ENCODE assay signal across 8 cellular contexts in genomic region chr11:13152736-13153541, GRCh38.
DNase-seq lines count a peak whose midpoint lies in the region; ATAC-seq and TF ChIP-seq lines count a peak whose summit lies in the region.

No MANE protein-coding gene starts in this region.

- ATAC-seq in lung (ENCODE audit: insufficient read depth, low FRiP score) (no peak), GM18502 (IDR thresholded peaks at IDR 0.05; ENCODE audit: poor library complexity, unreplicated experiment) (no peak), HG03520 (IDR thresholded peaks at IDR 0.05; ENCODE audit: unreplicated experiment) (no peak)

- in situ Hi-C loops in brain microvascular endothelial cell (cut with HindIII; ENCODE audit: low pct_ligation_motif_present, low sequenced_read_pairs), result loop anchor here (25.0 kb wide), 1 partner anchor 191 kb away; no protein-coding TSS in a partner anchor

- no peaks in the 10 kb centered on the region for H3K4me1 ChIP-seq in lung (ENCODE audit: control insufficient read depth in 2 of 2, insufficient read depth in 2 of 2, low read length in 2 of 2)

- TF ChIP-seq CTCF in C4-2B (conservative IDR thresholded peaks at IDR 0.05) (peak; percentile 84), brain microvascular endothelial cell (IDR thresholded peaks at IDR 0.05; ENCODE audit: low read depth, low read length, missing control alignments) (peak; percentile 55), lung (IDR thresholded peaks at IDR 0.05; ENCODE audit: control extremely low read depth, extremely low read depth) (peak; percentile 8)

- DNase-seq in LHCN-M2 (ENCODE audit: low read depth) (peak; percentile 30), brain microvascular endothelial cell (peak; percentile 12), lung (ENCODE audit: low spot score) (no peak), NCI-H187 (lab: John Stamatoyannopoulos, UW) (no peak), middle frontal gyrus (ENCODE audit: extremely low spot score, low spot score) (no peak)

- no peaks in the 10 kb centered on the region for H3K9me3 ChIP-seq in lung (ENCODE audit: control insufficient read depth in 2 of 2, insufficient read depth in 1 of 2, low read length in 1 of 2)

- H3K27ac ChIP-seq in C4-2B, result no peak overlapping the region
- H3K27ac ChIP-seq in brain microvascular endothelial cell, result no peak overlapping the region
- no peak overlapping the region for H3K27ac ChIP-seq in lung (ENCODE audit: low read depth in 1 of 2, low read length in 1 of 2)

- H3K36me3 ChIP-seq in brain microvascular endothelial cell (replicated peaks) (no peaks in the 10 kb centered on the region), lung (ENCODE audit: control insufficient read depth in 2 of 2, insufficient read depth in 2 of 2, low read length in 2 of 2) (no peaks in the 10 kb centered on the region)

- peaks cover 2% of the 10 kb centered on the region for H3K27me3 ChIP-seq in brain microvascular endothelial cell (replicated peaks)
- no peaks in the 10 kb centered on the region for H3K27me3 ChIP-seq in lung (ENCODE audit: control insufficient read depth, insufficient read depth)

- H3K4me3 ChIP-seq in brain microvascular endothelial cell (ENCODE audit: low read depth, low read length), result no peak overlapping the region
- no peak overlapping the region for H3K4me3 ChIP-seq in lung

- WGBS in lung, 2 donors, result 36 to 55% methylated on average over 2 of the region's 2 CpGs

Comparison
In these comparisons a context has a peak if more than half of its experiments do, and no peak if none do; other contexts are left out.
1. CTCF ChIP-seq: peak in every context shown above with its lines; median percentile 84 in C4-2B; 55 in brain microvascular endothelial cell; 8 in lung.
2. DNase-seq: peak in LHCN-M2 (single experiment) and brain microvascular endothelial cell (single experiment); none in lung (single experiment), NCI-H187 (0 of 2) and middle frontal gyrus (single experiment).